11 cellular contexts compared by ENCODE assay signal in genomic region chr3:49534581-49535495, GRCh38. TPM values are rescaled to one million over a fixed set of nuclear protein-coding genes. Genes with fewer than 3 reads are reported as not detected.
DNase-seq lines count a peak whose midpoint lies in the region; ATAC-seq, FAIRE-seq and TF ChIP-seq lines count a peak whose summit lies in the region.
"Had no signal": no experiment of that assay in that cellular context is flagged by ENCODE, and none has a peak within 500 bp of the region (broad histone marks: within the 10 kb centered on the region; RNA-seq: fewer than 3 reads in every experiment).

No MANE protein-coding gene starts in this region.

- ATAC-seq in gastroesophageal sphincter (no peak), pancreas (peak; percentile 22 to 57 (median 39)), HG03280 (IDR thresholded peaks at IDR 0.05; ENCODE audit: unreplicated experiment) (no peak)
- ATAC-seq in activated CD8-positive, alpha-beta T cell treated with anti-CD3 and anti-CD28 coated beads, Interleukin-2, amount 10 ng/mL, durations not matched to agents 7 days and 5 days = no peak
- no peak for ATAC-seq in activated CD4-positive, CD25-positive, alpha-beta regulatory T cell treated with anti-CD3 and anti-CD28 coated beads, Interleukin-2, amount 50 U/mL, for 24 hours
- ATAC-seq: T-helper 17 cell had no signal

- peaks cover 0 to 42% (median 9%) of the 10 kb centered on the region in 3 donors for H3K4me1 ChIP-seq in gastroesophageal sphincter
- H3K4me1 ChIP-seq in pancreas = peaks cover 8 to 17% (median 17%) of the 10 kb centered on the region in 3 donors
- H3K4me1 ChIP-seq in trophoblast cell (ENCODE audit: control insufficient read depth in 1 of 2, insufficient read depth in 2 of 2, low read length in 2 of 2) = peaks cover 20% of the 10 kb centered on the region in 2 experiments

- POLR2A ChIA-PET in activated CD8-positive, alpha-beta T cell treated with anti-CD3 and anti-CD28 coated beads, Interleukin-2, amount 10 ng/mL, durations not matched to agents 7 days and 5 days (lab: Charles Lee) = no interaction called here

- TF ChIP-seq CTCF in gastroesophageal sphincter (IDR thresholded peaks at IDR 0.05) = no peak
- no peak for TF ChIP-seq CTCF in pancreas (IDR thresholded peaks at IDR 0.05)

- no peak overlapping the region for H3K23ac ChIP-seq in trophoblast cell (ENCODE audit: low read length)

- H2AK5ac ChIP-seq in trophoblast cell (ENCODE audit: low read length) = no peak overlapping the region

- H3K79me2 ChIP-seq in trophoblast cell (ENCODE audit: control insufficient read depth, insufficient read depth, low read length, poor library complexity) = no peaks in the 10 kb centered on the region

- no peak for TF ChIP-seq EP300 in gastroesophageal sphincter (IDR thresholded peaks at IDR 0.05)

- peaks cover 6% of the 10 kb centered on the region for H3K4me1 Mint-ChIP-seq in activated CD8-positive, alpha-beta T cell treated with anti-CD3 and anti-CD28 coated beads, Interleukin-2, amount 10 ng/mL, durations not matched to agents 7 days and 5 days (ENCODE audit: low read depth)

- peak; percentile 42 for DNase-seq in DMS79 treated with DMSO at 0.1 percent for 48 hours (lab: John Stamatoyannopoulos, UW)
- peak; percentile 86 for DNase-seq in NCI-H69 (lab: John Stamatoyannopoulos, UW)
- DNase-seq in pancreas = peak; percentile 67 to 91 (median 80)
- DNase-seq in activated CD8-positive, alpha-beta T cell treated with anti-CD3 and anti-CD28 coated beads, Interleukin-2, amount 10 ng/mL, durations not matched to agents 7 days and 5 days = no peak
- no peak for DNase-seq in trophoblast cell
- DNase-seq: activated naive CD4-positive, alpha-beta T cell treated with anti-CD3 and anti-CD28 coated beads, Interleukin-2, amount 50 U/mL, for 16 hours; T-helper 17 cell had no signal

- H3K9me3 ChIP-seq in gastroesophageal sphincter = no peaks in the 10 kb centered on the region
- H3K9me3 ChIP-seq in pancreas = no peaks in the 10 kb centered on the region
- H3K9me3 ChIP-seq in trophoblast cell (ENCODE audit: insufficient read depth, low read depth, low read length) = peaks cover 3% of the 10 kb centered on the region
- H3K9me3 ChIP-seq: thoracic aorta had no signal

- no peak overlapping the region for H3K4me2 ChIP-seq in trophoblast cell (ENCODE audit: low read length)

- no peak overlapping the region for H2BK120ac ChIP-seq in trophoblast cell (ENCODE audit: insufficient read depth, low read length, poor library complexity)

- H3K4me3 Mint-ChIP-seq in activated CD8-positive, alpha-beta T cell treated with anti-CD3 and anti-CD28 coated beads, Interleukin-2, amount 10 ng/mL, durations not matched to agents 7 days and 5 days = no peak overlapping the region
- H3K4me3 Mint-ChIP-seq: T-helper 17 cell had no signal

- no peak overlapping the region for H4K8ac ChIP-seq in trophoblast cell (ENCODE audit: low read depth, low read length)

- peaks cover 0 to 35% of the 10 kb centered on the region in 2 donors for H3K36me3 ChIP-seq in gastroesophageal sphincter
- H3K36me3 ChIP-seq in pancreas = peaks cover 0 to 20% (median 10%) of the 10 kb centered on the region in 3 donors
- H3K36me3 ChIP-seq in trophoblast cell (ENCODE audit: control insufficient read depth in 1 of 2, insufficient read depth in 2 of 2, low read length in 2 of 2) = peaks cover 35 to 48% of the 10 kb centered on the region in 2 experiments

- TF ChIP-seq POLR2A in gastroesophageal sphincter (IDR thresholded peaks at IDR 0.05) = no peak

- no peak overlapping the region for H2BK12ac ChIP-seq in trophoblast cell (ENCODE audit: low read length)

- no peak overlapping the region for H4K12ac ChIP-seq in trophoblast cell (ENCODE audit: low read depth, low read length)

- CTCF ChIA-PET in activated CD8-positive, alpha-beta T cell treated with anti-CD3 and anti-CD28 coated beads, Interleukin-2, amount 10 ng/mL, durations not matched to agents 7 days and 5 days (lab: Charles Lee) = no interaction called here

- no peak overlapping the region for H2AFZ ChIP-seq in trophoblast cell (ENCODE audit: insufficient read depth, low read length, poor library complexity)

- peaks cover 28% of the 10 kb centered on the region for H3K36me3 Mint-ChIP-seq in activated CD8-positive, alpha-beta T cell treated with anti-CD3 and anti-CD28 coated beads, Interleukin-2, amount 10 ng/mL, durations not matched to agents 7 days and 5 days (ENCODE audit: low read depth)

- peak overlapping the region in 3 of 4 donors; percentile 67 to 71 (median 71) for H3K27ac ChIP-seq in gastroesophageal sphincter
- H3K27ac ChIP-seq in pancreas = peak overlapping the region; percentile 55 to 68 (median 63)
- no peak overlapping the region for H3K27ac ChIP-seq in trophoblast cell (ENCODE audit: low read depth, low read length)
- H3K27ac ChIP-seq: thoracic aorta had no signal

- no peaks in the 10 kb centered on the region for H3K9me3 Mint-ChIP-seq in activated CD8-positive, alpha-beta T cell treated with anti-CD3 and anti-CD28 coated beads, Interleukin-2, amount 10 ng/mL, durations not matched to agents 7 days and 5 days (ENCODE audit: insufficient read depth)

- H3K18ac ChIP-seq in trophoblast cell (ENCODE audit: low read length) = no peak overlapping the region

- H3K27me3 ChIP-seq in gastroesophageal sphincter (no peaks in the 10 kb centered on the region), pancreas (no peaks in the 10 kb centered on the region), trophoblast cell (ENCODE audit: insufficient read depth, low read length) (no peaks in the 10 kb centered on the region)

- H3K4ac ChIP-seq in trophoblast cell (ENCODE audit: low read depth, low read length) = no peak overlapping the region

- 33 to 59% methylated on average over 7 to 13 of the region's 16 CpGs for WGBS in gastroesophageal sphincter (ENCODE audit: low coverage in 1 of 2), 2 donors
- WGBS in pancreas, 2 donors = 67 to 70% methylated on average over 16 of the region's 16 CpGs
- WGBS in trophoblast cell (ENCODE audit: extremely low coverage, insufficient coverage, insufficient read length) = no CpG with 5 or more reads among the region's 16 CpGs

- no peaks in the 10 kb centered on the region for H3K27me3 Mint-ChIP-seq in activated CD8-positive, alpha-beta T cell treated with anti-CD3 and anti-CD28 coated beads, Interleukin-2, amount 10 ng/mL, durations not matched to agents 7 days and 5 days (ENCODE audit: low read depth)
- H3K27me3 Mint-ChIP-seq: T-helper 17 cell had no signal

- H3K4me3 ChIP-seq in gastroesophageal sphincter (no peak overlapping the region), pancreas (no peak overlapping the region), trophoblast cell (ENCODE audit: low read depth, low read length) (no peak overlapping the region)
- H3K4me3 ChIP-seq: thoracic aorta had no signal

- no peak overlapping the region for H4K91ac ChIP-seq in trophoblast cell (ENCODE audit: low read depth, low read length)

- intact Hi-C loops in pancreas (cut with DNase I) = loop anchor here in 1 of 3 donors (5.0 kb wide), 1 partner anchor 137 kb away; the partner anchor contains the start of gene APEH

- peaks cover 14% of the 10 kb centered on the region for H3K79me1 ChIP-seq in trophoblast cell (ENCODE audit: low read length)

- H3K14ac ChIP-seq in trophoblast cell (ENCODE audit: low read length) = no peak overlapping the region

- H3K27ac Mint-ChIP-seq in activated CD8-positive, alpha-beta T cell treated with anti-CD3 and anti-CD28 coated beads, Interleukin-2, amount 10 ng/mL, durations not matched to agents 7 days and 5 days = no peak overlapping the region
- H3K27ac Mint-ChIP-seq: T-helper 17 cell had no signal

- H3K9ac ChIP-seq in trophoblast cell (ENCODE audit: low read length) = no peak overlapping the region

- no peak for FAIRE-seq in pancreas (lab: Jason Lieb, UNC)

- no peak overlapping the region for H2BK5ac ChIP-seq in trophoblast cell (ENCODE audit: low read depth, low read length, poor library complexity)

RNA-seq across cellular contexts. Expression of gene BSN, which starts 19.4 kb away (rescaled TPM):
- total RNA-seq in gastroesophageal sphincter = under 1 TPM; 0.37 to 0.81 (median 0.73) TPM
- total RNA-seq in pancreas = 1 to 10 TPM in 3 of 6 donors, under 1 TPM in 3; 0.56 to 1.2 (median 0.85) TPM
- 1 to 10 TPM in 1 of 2 donors, under 1 TPM in 1; 0.89 to 1.6 TPM for polyA plus RNA-seq in pancreas
- under 1 TPM; 0.05 to 0.34 TPM for total RNA-seq in activated CD8-positive, alpha-beta T cell treated with anti-CD3 and anti-CD28 coated beads, Interleukin-2, amount 10 ng/mL, durations not matched to agents 7 days and 5 days
- polyA plus RNA-seq in trophoblast cell (2013) = 0.29 and 0.34 TPM in 2 replicates

Comparison
In these comparisons a context has a peak if more than half of its experiments do, and no peak if none do; other contexts are left out.
1. DNase-seq: peak in DMS79 treated with DMSO at 0.1 percent for 48 hours (single experiment), NCI-H69 (single experiment) and pancreas (6 of 6); none in activated CD8-positive, alpha-beta T cell treated with anti-CD3 and anti-CD28 coated beads, Interleukin-2, amount 10 ng/mL, durations not matched to agents 7 days and 5 days (single experiment) and trophoblast cell (0 of 2).
2. ATAC-seq: peak in pancreas (4 of 4); none in gastroesophageal sphincter (single experiment), activated CD8-positive, alpha-beta T cell treated with anti-CD3 and anti-CD28 coated beads, Interleukin-2, amount 10 ng/mL, durations not matched to agents 7 days and 5 days (single experiment), activated CD4-positive, CD25-positive, alpha-beta regulatory T cell treated with anti-CD3 and anti-CD28 coated beads, Interleukin-2, amount 50 U/mL, for 24 hours (0 of 2) and HG03280 (single experiment).